Comparison of ENCODE assay signal across 12 cellular contexts in genomic region chr4:2363056-2363719, GRCh38. TPM values are rescaled to one million over a fixed set of nuclear protein-coding genes. Genes with fewer than 3 reads are reported as not detected.
DNase-seq lines count a peak whose midpoint lies in the region; ATAC-seq, FAIRE-seq and TF ChIP-seq lines count a peak whose summit lies in the region.
"Had no signal": no experiment of that assay in that cellular context is flagged by ENCODE, and none has a peak within 500 bp of the region (broad histone marks: within the 10 kb centered on the region; RNA-seq: fewer than 3 reads in every experiment).

No MANE protein-coding gene starts in this region.

- H3K27ac ChIP-seq in dorsolateral prefrontal cortex: peak overlapping the region in 50 of 59 donors; percentile 8 to 97 (median 89)

- DNase-seq in AG20443 (ENCODE audit: low spot score) (peak; percentile 45), HuH-7.5 (ENCODE audit: low spot score) (peak; percentile 72), dorsolateral prefrontal cortex (peak in 4 of 10 donors; percentile 34 to 92 (median 42)), frontal cortex (ENCODE audit: low spot score in 2 of 2) (no peak)
- DNase-seq in naive thymus-derived CD8-positive, alpha-beta T cell: no peak
- DNase-seq in activated T-cell treated with anti-CD3 and anti-CD28 coated beads, Interleukin-2, amount 50 U/mL, for 48 hours: no peak
- DNase-seq in activated CD4-positive, alpha-beta T cell treated with anti-CD3 and anti-CD28 coated beads for 36 hours: no peak
- DNase-seq: activated CD8-positive, alpha-beta memory T cell treated with anti-CD3 and anti-CD28 coated beads, Interleukin-2, amount 50 U/mL, for 48 hours; CD4-positive, alpha-beta memory T cell; NCI-H510A had no signal

- peak overlapping the region in 2 of 59 donors; percentile 65 to 70 for H3K4me3 ChIP-seq in dorsolateral prefrontal cortex

- H3K27me3 Mint-ChIP-seq in naive thymus-derived CD8-positive, alpha-beta T cell: no peaks in the 10 kb centered on the region
- no peaks in the 10 kb centered on the region for H3K27me3 Mint-ChIP-seq in activated CD4-positive, alpha-beta T cell treated with anti-CD3 and anti-CD28 coated beads for 36 hours
- H3K27me3 Mint-ChIP-seq: CD4-positive, alpha-beta memory T cell had no signal

- CTCF ChIA-PET in activated CD4-positive, alpha-beta T cell treated with anti-CD3 and anti-CD28 coated beads for 36 hours (lab: Charles Lee): no interaction called here

- no peaks in the 10 kb centered on the region for H3K36me3 Mint-ChIP-seq in naive thymus-derived CD8-positive, alpha-beta T cell
- H3K36me3 Mint-ChIP-seq in activated CD4-positive, alpha-beta T cell treated with anti-CD3 and anti-CD28 coated beads for 36 hours (ENCODE audit: low read depth): no peaks in the 10 kb centered on the region
- H3K36me3 Mint-ChIP-seq: CD4-positive, alpha-beta memory T cell had no signal

- no peaks in the 10 kb centered on the region for H3K27me3 ChIP-seq in dorsolateral prefrontal cortex

- intact Hi-C loops in dorsolateral prefrontal cortex (cut with DNase I): no loop called here
- intact Hi-C loops in activated CD4-positive, alpha-beta T cell treated with anti-CD3 and anti-CD28 coated beads for 36 hours (cut with DNase I, micrococcal nuclease): no loop called here

- POLR2A ChIA-PET in naive thymus-derived CD8-positive, alpha-beta T cell (lab: Charles Lee): no interaction called here
- POLR2A ChIA-PET in activated CD4-positive, alpha-beta T cell treated with anti-CD3 and anti-CD28 coated beads for 36 hours (lab: Charles Lee): interaction anchor here (0.5 kb wide), 1 partner anchor 56 kb away, joined by 3 read pairs; no protein-coding TSS in a partner anchor

- peaks cover 7 to 25% (median 19%) of the 10 kb centered on the region in 4 donors for H3K4me1 Mint-ChIP-seq in naive thymus-derived CD8-positive, alpha-beta T cell
- H3K4me1 Mint-ChIP-seq in activated CD4-positive, alpha-beta T cell treated with anti-CD3 and anti-CD28 coated beads for 36 hours: peaks cover 4% of the 10 kb centered on the region

- FAIRE-seq in frontal cortex (lab: Jason Lieb, UNC): no peak

- no peak for TF ChIP-seq CTCF in dorsolateral prefrontal cortex (IDR thresholded peaks at IDR 0.05 in 54 of 56, conservative IDR thresholded peaks at IDR 0.05 in 2 of 56; ENCODE audit: low read depth in 1 of 56, partially characterized antibody in 56 of 56)

- ATAC-seq in naive thymus-derived CD8-positive, alpha-beta T cell: no peak
- ATAC-seq in HG02763 (IDR thresholded peaks at IDR 0.05; ENCODE audit: unreplicated experiment): no peak
- no peak for ATAC-seq in activated CD4-positive, alpha-beta T cell treated with anti-CD3 and anti-CD28 coated beads for 36 hours

- H3K27ac Mint-ChIP-seq in naive thymus-derived CD8-positive, alpha-beta T cell: peak overlapping the region in 9 of 10 donors; percentile 29 to 96 (median 80)
- no peak overlapping the region for H3K27ac Mint-ChIP-seq in activated CD4-positive, alpha-beta T cell treated with anti-CD3 and anti-CD28 coated beads for 36 hours
- H3K27ac Mint-ChIP-seq: T-helper 1 cell treated with Interleukin-12 subunit alpha and Interleukin-12 subunit beta and Interleukin-4 antibody, amounts not matched to agents 30 μg/mL and 1 μg/mL, for 36 hours had no signal

- peaks cover 0 to 2% (median 0%) of the 10 kb centered on the region in 9 donors for H3K9me3 Mint-ChIP-seq in naive thymus-derived CD8-positive, alpha-beta T cell
- H3K9me3 Mint-ChIP-seq in activated CD4-positive, alpha-beta T cell treated with anti-CD3 and anti-CD28 coated beads for 36 hours (ENCODE audit: low read depth): no peaks in the 10 kb centered on the region
- H3K9me3 Mint-ChIP-seq: CD4-positive, alpha-beta memory T cell; T-helper 1 cell treated with Interleukin-12 subunit alpha and Interleukin-12 subunit beta and Interleukin-4 antibody, amounts not matched to agents 30 μg/mL and 1 μg/mL, for 36 hours had no signal

- H3K4me3 Mint-ChIP-seq in naive thymus-derived CD8-positive, alpha-beta T cell: peak overlapping the region in 7 of 10 donors; percentile 68 to 92 (median 79)
- no peak overlapping the region for H3K4me3 Mint-ChIP-seq in activated CD4-positive, alpha-beta T cell treated with anti-CD3 and anti-CD28 coated beads for 36 hours
- H3K4me3 Mint-ChIP-seq: T-helper 1 cell treated with Interleukin-12 subunit alpha and Interleukin-12 subunit beta and Interleukin-4 antibody, amounts not matched to agents 30 μg/mL and 1 μg/mL, for 36 hours had no signal

RNA-seq across cellular contexts. Expression of gene ZFYVE28, which starts 55.3 kb away (rescaled TPM):
- 10 to 100 TPM; 26.2 to 99.8 (median 65.5) TPM for total RNA-seq in dorsolateral prefrontal cortex
- 10 to 100 TPM; 11.8 to 12.3 TPM for total RNA-seq in naive thymus-derived CD8-positive, alpha-beta T cell
- polyA plus RNA-seq in naive thymus-derived CD8-positive, alpha-beta T cell: 1 to 10 TPM; 5.0 to 8.5 (median 6.4) TPM
- 3.7 TPM for total RNA-seq in frontal cortex
- 1 to 10 TPM; 8.7 to 9.3 TPM for total RNA-seq in activated CD4-positive, alpha-beta T cell treated with anti-CD3 and anti-CD28 coated beads for 36 hours

RNA-seq across cellular contexts. Expression of gene CFAP99, which starts 55.6 kb away (rescaled TPM):
- 1 to 10 TPM in 90 of 120 experiments, under 1 TPM in 30; 0.28 to 3.7 (median 1.4) TPM for total RNA-seq in dorsolateral prefrontal cortex
- not detected for total RNA-seq in naive thymus-derived CD8-positive, alpha-beta T cell
- under 1 TPM in 1 of 3 donors, not detected in 2; 0.05 TPM for polyA plus RNA-seq in naive thymus-derived CD8-positive, alpha-beta T cell
- not detected for total RNA-seq in frontal cortex
- under 1 TPM in 1 of 2 experiments, not detected in 1; 0.05 TPM for total RNA-seq in activated CD4-positive, alpha-beta T cell treated with anti-CD3 and anti-CD28 coated beads for 36 hours
- polyA plus RNA-seq: CD4-positive, alpha-beta memory T cell had no signal

Comparison
In these comparisons a context has a peak if more than half of its experiments do, and no peak if none do; other contexts are left out.
1. DNase-seq: peak in AG20443 (single experiment) and HuH-7.5 (single experiment); none in naive thymus-derived CD8-positive, alpha-beta T cell (0 of 10), activated T-cell treated with anti-CD3 and anti-CD28 coated beads, Interleukin-2, amount 50 U/mL, for 48 hours (0 of 2), frontal cortex (0 of 2) and activated CD4-positive, alpha-beta T cell treated with anti-CD3 and anti-CD28 coated beads for 36 hours (single experiment).